14 cellular contexts compared by ENCODE assay signal in the genomic region with DNA sequence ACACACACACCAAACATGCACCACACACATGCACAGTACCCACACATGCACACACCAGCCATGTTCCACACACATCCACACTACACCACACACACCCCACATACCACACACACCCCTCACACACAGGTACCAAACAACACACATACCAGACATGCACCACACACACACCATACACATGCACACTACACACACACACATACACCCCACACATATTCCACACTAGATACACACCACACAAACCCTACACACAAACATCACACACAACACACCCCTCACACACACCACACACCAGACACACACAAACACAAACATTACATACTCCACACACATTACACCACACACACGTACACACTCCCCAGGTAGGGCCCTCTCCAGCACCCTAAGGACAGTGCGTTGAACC. TPM values are rescaled to one million over a fixed set of nuclear protein-coding genes. Genes with fewer than 3 reads are reported as not detected.
DNase-seq lines count a peak whose midpoint lies in the region; ATAC-seq, FAIRE-seq and TF ChIP-seq lines count a peak whose summit lies in the region.
"Had no signal": no experiment of that assay in that cellular context is flagged by ENCODE, and none has a peak within 500 bp of the region (broad histone marks: within the 10 kb centered on the region; RNA-seq: fewer than 3 reads in every experiment).

No MANE protein-coding gene starts in this region.

- no peaks in the 10 kb centered on the region for H4K20me1 ChIP-seq in BLaER1
- H4K20me1 ChIP-seq in H1 (replicated peaks in 1 of 2; ENCODE audit: control insufficient read depth in 1 of 2, insufficient read depth in 2 of 2, low read length in 2 of 2), result peaks cover 2 to 7% of the 10 kb centered on the region in 2 experiments
- no peaks in the 10 kb centered on the region for H4K20me1 ChIP-seq in MM.1S (ENCODE audit: insufficient read depth, low read length)

- H2BK5ac ChIP-seq in H1 (ENCODE audit: low read depth, low read length), result peak overlapping the region; percentile 64

- no peaks in the 10 kb centered on the region for H3K36me3 ChIP-seq in BLaER1
- no peaks in the 10 kb centered on the region for H3K36me3 ChIP-seq in HEK293 (ENCODE audit: control insufficient read depth in 2 of 2, insufficient read depth in 1 of 2, low read length in 2 of 2)
- H3K36me3 ChIP-seq in H1 (ENCODE audit: control insufficient read depth in 2 of 4, insufficient read depth in 4 of 4, low read length in 3 of 4), result no peaks in the 10 kb centered on the region
- H3K36me3 ChIP-seq in naive thymus-derived CD4-positive, alpha-beta T cell (ENCODE audit: control insufficient read depth in 2 of 3, insufficient read depth in 3 of 3, low read length in 3 of 3), result peaks cover 0 to 42% (median 7%) of the 10 kb centered on the region in 3 experiments
- H3K36me3 ChIP-seq in MM.1S (replicated peaks; ENCODE audit: insufficient read depth, low read length), result no peaks in the 10 kb centered on the region
- H3K36me3 ChIP-seq: BE2C had no signal

- no peak overlapping the region for H3K4me3 ChIP-seq in BLaER1
- no peak overlapping the region for H3K4me3 ChIP-seq in HEK293 (ENCODE audit: low read depth, low read length)
- H3K4me3 ChIP-seq in H1 (ENCODE audit: extremely low read depth in 1 of 4, insufficient read depth in 2 of 4, low read depth in 3 of 4, low read length in 4 of 4), result no peak overlapping the region
- no peak overlapping the region for H3K4me3 ChIP-seq in naive thymus-derived CD4-positive, alpha-beta T cell (ENCODE audit: low read length)
- H3K4me3 ChIP-seq in MM.1S (ENCODE audit: low read length), result no peak overlapping the region

- no peak overlapping the region for H3K4me2 ChIP-seq in BLaER1
- no peak overlapping the region for H3K4me2 ChIP-seq in H1 (ENCODE audit: insufficient read depth in 1 of 2, low read depth in 2 of 2, low read length in 2 of 2)
- H3K4me2 ChIP-seq in MM.1S (ENCODE audit: low read depth, low read length), result no peak overlapping the region

- H3K14ac ChIP-seq in H1 (ENCODE audit: insufficient read length), result no peak overlapping the region

- POLR2A ChIA-PET in HEK293 (lab: Yijun Ruan, JAX) (no interaction called here), H1 (lab: Charles Lee; ENCODE audit: partially characterized antibody) (no interaction called here)
- POLR2A ChIA-PET in naive thymus-derived CD4-positive, alpha-beta T cell (lab: Charles Lee), result interaction anchor here (0.6 to 7.5 kb wide), 4 partner anchors 12 to 26 kb away, joined by 3 to 49 read pairs (median 11); no protein-coding TSS in a partner anchor

- no peak for TF ChIP-seq POLR2A in H1 (IDR thresholded peaks at IDR 0.05; ENCODE audit: control extremely low read depth in 1 of 2, low read depth in 2 of 2, low read length in 2 of 2)

- H3K18ac ChIP-seq in H1 (ENCODE audit: extremely low read depth, low read length), result no peak overlapping the region; the same call in 1 of the 2 replicates

- DNase-seq in H1 (ENCODE audit: low read depth in 1 of 2, low spot score in 2 of 2), result no peak
- DNase-seq in naive thymus-derived CD4-positive, alpha-beta T cell, result no peak
- DNase-seq in HuH-7 (ENCODE audit: low spot score), result no peak
- no peak for DNase-seq in MM.1S
- DNase-seq in activated CD4-positive, CD25-positive, alpha-beta regulatory T cell (lab: John Stamatoyannopoulos, UW), result no peak
- no peak for DNase-seq in SIG-M5 treated with dmso at 0.1 percent for 504 hours (lab: John Stamatoyannopoulos, UW; ENCODE audit: unreplicated experiment)
- DNase-seq: ACHN; BE2C; Caco-2; CD8-positive, alpha-beta memory T cell; DND-41 had no signal

- H3K27me3 ChIP-seq in BLaER1 (no peaks in the 10 kb centered on the region), H1 (replicated peaks in 1 of 4; ENCODE audit: control insufficient read depth in 3 of 4, extremely low read depth in 1 of 4, insufficient read depth in 3 of 4, low read length in 3 of 4) (peaks cover 0 to 2% (median 0%) of the 10 kb centered on the region in 4 experiments; a peak in 1 of 7 replicates), MM.1S (replicated peaks; ENCODE audit: insufficient read depth, low read length) (no peaks in the 10 kb centered on the region)
- no peaks in the 10 kb centered on the region for H3K27me3 ChIP-seq in naive thymus-derived CD4-positive, alpha-beta T cell (ENCODE audit: control insufficient read depth in 2 of 2, insufficient read depth in 2 of 2, low read length in 2 of 2)
- H3K27me3 ChIP-seq: BE2C had no signal

- ATAC-seq in naive thymus-derived CD4-positive, alpha-beta T cell, result no peak

- H2BK15ac ChIP-seq in H1 (ENCODE audit: low read length), result peak overlapping the region; percentile 98

- peak overlapping the region; percentile 75 for H3K23ac ChIP-seq in H1 (ENCODE audit: insufficient read length)

- peaks cover 0 to 54% (median 12%) of the 10 kb centered on the region in 7 donors for H3K4me1 Mint-ChIP-seq in naive thymus-derived CD4-positive, alpha-beta T cell

- H2AFZ ChIP-seq in H1 (ENCODE audit: low read length) (no peak overlapping the region), MM.1S (ENCODE audit: low read length) (no peak overlapping the region)

- H4K91ac ChIP-seq in H1 (replicated peaks; ENCODE audit: insufficient read length, low read length), result peak overlapping the region; percentile 95

- H3K9me3 ChIP-seq in BLaER1, result 0 out of 2 replicates have a peak, but pooled peaks cover 11% of the 10 kb centered on the region
- no peaks in the 10 kb centered on the region for H3K9me3 ChIP-seq in HEK293 (ENCODE audit: control insufficient read depth, insufficient read depth, low read depth, low read length)
- no peaks in the 10 kb centered on the region for H3K9me3 ChIP-seq in H1 (ENCODE audit: insufficient read depth in 2 of 2, low read depth in 1 of 2, low read length in 1 of 2)
- no peaks in the 10 kb centered on the region for H3K9me3 ChIP-seq in naive thymus-derived CD4-positive, alpha-beta T cell (ENCODE audit: control insufficient read depth in 2 of 3, low read length in 3 of 3)
- no peaks in the 10 kb centered on the region for H3K9me3 ChIP-seq in MM.1S (replicated peaks; ENCODE audit: insufficient read depth, low read length)
- H3K9me3 ChIP-seq: BE2C, Caco-2 had no signal

- H2BK120ac ChIP-seq in H1 (replicated peaks; ENCODE audit: low read depth, low read length), result no peak overlapping the region

- H3K27ac Mint-ChIP-seq in naive thymus-derived CD4-positive, alpha-beta T cell, result no peak overlapping the region
- H3K27ac Mint-ChIP-seq: CD8-positive, alpha-beta memory T cell had no signal

- H3K9me3 Mint-ChIP-seq in naive thymus-derived CD4-positive, alpha-beta T cell, result no peaks in the 10 kb centered on the region
- H3K9me3 Mint-ChIP-seq: CD8-positive, alpha-beta memory T cell had no signal

- FAIRE-seq in H1 (lab: Jason Lieb, UNC), result no peak
- FAIRE-seq: GM19239 had no signal

- no peaks in the 10 kb centered on the region for H3F3A ChIP-seq in MM.1S (ENCODE audit: insufficient read depth, low read length)

- H3K9ac ChIP-seq in BLaER1 (no peak overlapping the region), H1 (replicated peaks in 1 of 4; ENCODE audit: extremely low read depth in 1 of 4, low read depth in 3 of 4, low read length in 3 of 4) (peak overlapping the region in 1 of 4 experiments; percentile 47; a peak in 1 of 7 replicates), MM.1S (ENCODE audit: low read length) (no peak overlapping the region)

- H3K79me2 ChIP-seq in H1 (ENCODE audit: control insufficient read depth in 1 of 2, insufficient read depth in 2 of 2, low read length in 2 of 2) (no peaks in the 10 kb centered on the region), MM.1S (ENCODE audit: low read length) (no peaks in the 10 kb centered on the region)

- H3K27ac ChIP-seq in BLaER1 (peak overlapping the region; percentile 3; the same call in 1 of the 2 replicates), HEK293 (ENCODE audit: extremely low read depth, low read depth, low read length) (no peak overlapping the region), H1 (ENCODE audit: low read depth, low read length) (no peak overlapping the region), MM.1S (ENCODE audit: low read length) (no peak overlapping the region)
- peak overlapping the region; percentile 79 for H3K27ac ChIP-seq in naive thymus-derived CD4-positive, alpha-beta T cell (ENCODE audit: low read depth, low read length)

- H3K56ac ChIP-seq in H1 (replicated peaks; ENCODE audit: insufficient read length, low read depth, low read length), result peak overlapping the region; percentile 98

- H3K36me3 Mint-ChIP-seq in naive thymus-derived CD4-positive, alpha-beta T cell, result peaks cover under 1 to 32% (median 26%) of the 10 kb centered on the region in 5 donors

- H3K23me2 ChIP-seq in H1 (ENCODE audit: low read depth, low read length), result peaks cover 8% of the 10 kb centered on the region; the same call in 1 of the 2 replicates

- peak overlapping the region; percentile 99; the same call in 1 of the 2 replicates for H2AK5ac ChIP-seq in H1 (ENCODE audit: low read depth, low read length)

- CTCF ChIA-PET in HEK293 (lab: Yijun Ruan, JAX), result no interaction called here
- CTCF ChIA-PET in H1 (lab: Charles Lee; ENCODE audit: partially characterized antibody), result interaction anchor here (1.2 to 1.6 kb wide), 3 partner anchors 12 to 28 kb away, joined by 3 to 8 read pairs (median 6); no protein-coding TSS in a partner anchor
- CTCF ChIA-PET in naive thymus-derived CD4-positive, alpha-beta T cell (lab: Charles Lee), result no interaction called here

- peaks cover 2% of the 10 kb centered on the region; the same call in 1 of the 2 replicates for H3K79me1 ChIP-seq in H1 (ENCODE audit: low read depth, low read length)

- no peaks in the 10 kb centered on the region for H3K27me3 Mint-ChIP-seq in naive thymus-derived CD4-positive, alpha-beta T cell
- H3K27me3 Mint-ChIP-seq: CD8-positive, alpha-beta memory T cell had no signal

- peak overlapping the region; percentile 68 for H2BK20ac ChIP-seq in H1 (ENCODE audit: low read length)

- TF ChIP-seq RAD21 in H1 (IDR thresholded peaks at IDR 0.05 in 1 of 2, conservative IDR thresholded peaks at IDR 0.05 in 1 of 2; ENCODE audit: low read depth in 2 of 2, low read length in 2 of 2), result no peak

- TF ChIP-seq EP300 in H1 (IDR thresholded peaks at IDR 0.05; ENCODE audit: borderline replicate concordance in 1 of 2, low read depth in 2 of 2, low read length in 2 of 2), result no peak

- H2BK12ac ChIP-seq in H1 (ENCODE audit: low read depth, low read length), result peak overlapping the region; percentile 78; the same call in 1 of the 2 replicates

- intact Hi-C loops in naive thymus-derived CD4-positive, alpha-beta T cell (cut with micrococcal nuclease), result loop anchor here in 1 of 2 donors (2.0 kb wide), 1 partner anchor 25 kb away; no protein-coding TSS in a partner anchor

- no peak overlapping the region; the same call in 1 of the 2 replicates for H4K8ac ChIP-seq in H1 (ENCODE audit: extremely low read depth, insufficient read depth, low read length)

- WGBS in H1 (ENCODE audit: extremely low coverage in 1 of 2, insufficient coverage in 1 of 2, insufficient read length in 1 of 2, insufficient replicate concordance in 2 of 2, low coverage in 1 of 2, low lambda C conversion rate in 2 of 2, missing lambda C conversion rate in 1 of 2), 2 experiments, result 94 to 100% methylated on average over 1 to 2 of the region's 2 CpGs

- H4K5ac ChIP-seq in H1 (ENCODE audit: insufficient read length, low read depth, low read length), result no peak overlapping the region

- no peak overlapping the region for H3K4me3 Mint-ChIP-seq in naive thymus-derived CD4-positive, alpha-beta T cell
- H3K4me3 Mint-ChIP-seq: CD8-positive, alpha-beta memory T cell had no signal

- H3K4me1 ChIP-seq in BLaER1, result peaks cover 35% of the 10 kb centered on the region
- H3K4me1 ChIP-seq in HEK293 (ENCODE audit: control insufficient read depth, insufficient read depth, low read length), result no peaks in the 10 kb centered on the region
- H3K4me1 ChIP-seq in H1 (replicated peaks in 1 of 4; ENCODE audit: control insufficient read depth in 3 of 4, insufficient read depth in 4 of 4, low read length in 3 of 4), result peaks cover 0 to 7% (median 2%) of the 10 kb centered on the region in 4 experiments; a peak in 5 of 7 replicates
- H3K4me1 ChIP-seq in naive thymus-derived CD4-positive, alpha-beta T cell (ENCODE audit: control insufficient read depth in 2 of 2, insufficient read depth in 2 of 2, low read length in 2 of 2), result peaks cover 41 to 88% of the 10 kb centered on the region in 2 donors
- peaks cover 17% of the 10 kb centered on the region for H3K4me1 ChIP-seq in MM.1S (ENCODE audit: low read length)
- H3K4me1 ChIP-seq: BE2C, Caco-2 had no signal

- no peak for TF ChIP-seq CTCF in HEK293 (tag by site-specific recombination; IDR thresholded peaks at IDR 0.05)
- TF ChIP-seq CTCF in H1 (IDR thresholded peaks at IDR 0.05; ENCODE audit: control extremely low read depth in 1 of 3, insufficient read depth in 1 of 3, low read depth in 1 of 3, low read length in 3 of 3), result no peak
- TF ChIP-seq CTCF in MM.1S (IDR thresholded peaks at IDR 0.05; ENCODE audit: low read length), result no peak

- H3K9me2 ChIP-seq in MM.1S (replicated peaks; ENCODE audit: insufficient read depth, low read length), result no peaks in the 10 kb centered on the region

- peak overlapping the region; percentile 79 for H3K4ac ChIP-seq in H1 (replicated peaks; ENCODE audit: insufficient read length, low read depth, low read length)

RNA-seq across cellular contexts. Expression of gene TRABD2A, which starts 51.2 kb away (rescaled TPM):
- total RNA-seq in H1 (2021; fragmentation: NEBNext Ultra II Directional; extraction: Animal tissue kit (Norgen Biotek cat#: 25700)), result 18.6 and 19.7 TPM in 2 replicates
- polyA plus RNA-seq in H1 (2011; rRNA removed), result 17.3 and 17.6 TPM in 2 replicates
- 11.8 TPM for polyA plus RNA-seq in H1 (2011; cell fraction: cytosol; rRNA removed)
- polyA plus RNA-seq in H1 (2011; cell fraction: nucleus; rRNA removed), result 60.0 TPM
- 14.8 to 18.1 TPM (median 16.3 TPM) in 4 replicates for polyA plus RNA-seq in H1 (2012, experiment 1 of 2)
- polyA plus RNA-seq in H1 (2012, experiment 2 of 2), result 7.3 TPM
- polyA plus RNA-seq in H1 (2013, experiment 1 of 2), result 27.0 TPM
- 24.8 TPM for polyA plus RNA-seq in H1 (2013, experiment 2 of 2)
- polyA minus RNA-seq in H1 (2011; rRNA and poly(A)+ RNA removed), result 58.8 and 70.9 TPM in 2 replicates
- 22.2 TPM for polyA minus RNA-seq in H1 (2011; cell fraction: cytosol; rRNA and poly(A)+ RNA removed)
- polyA minus RNA-seq in H1 (2011; cell fraction: nucleus; rRNA and poly(A)+ RNA removed), result 67.6 TPM
- total RNA-seq in naive thymus-derived CD4-positive, alpha-beta T cell, result 100 to 1,000 TPM in 4 of 5 experiments, 10 to 100 TPM in 1; 75.0 to 288 (median 182) TPM
- polyA plus RNA-seq in naive thymus-derived CD4-positive, alpha-beta T cell, result 100 to 1,000 TPM; 119 to 204 TPM

Comparison
In these comparisons a context has a peak if more than half of its experiments do, and no peak if none do; other contexts are left out.
1. H3K27ac ChIP-seq: peak in BLaER1 (single experiment) and naive thymus-derived CD4-positive, alpha-beta T cell (single experiment); none in HEK293 (single experiment), H1 (single experiment) and MM.1S (single experiment).